Comparison of ENCODE assay signal across 21 cellular contexts in genomic region chrX:78673256-78673655, GRCh38. TPM values are rescaled to one million over a fixed set of nuclear protein-coding genes. Genes with fewer than 3 reads are reported as not detected.
"Had no signal": no experiment of that assay in that cellular context is flagged by ENCODE, and none has a peak within 500 bp of the region (broad histone marks: within the 10 kb centered on the region; RNA-seq: fewer than 3 reads in every experiment).

No MANE protein-coding gene starts in this region.

- DNase-seq: activated CD4-positive, alpha-beta T cell treated with anti-CD3 and anti-CD28 coated beads, Interleukin-2, amount 10 ng/mL, durations not matched to agents 24 days and 14 days; activated CD4-positive, CD25-positive, alpha-beta regulatory T cell; activated CD8-positive, alpha-beta memory T cell treated with anti-CD3 and anti-CD28 coated beads for 24 hours; activated naive CD8-positive, alpha-beta T cell treated with anti-CD3 and anti-CD28 coated beads, Interleukin-2, amount 10 ng/mL, durations not matched to agents 7 days and 5 days; anterior cingulate cortex; brain microvascular endothelial cell; dermis blood vessel endothelial cell; endodermal cell; left ventricle myocardium inferior; mucosa of descending colon; naive thymus-derived CD8-positive, alpha-beta T cell; retina; stimulated activated CD4-positive, alpha-beta T cell treated with anti-CD3 and anti-CD28 coated beads, Interleukin-15, amount 100 ng/mL, for 24 hours; stimulated activated CD4-positive, alpha-beta T cell treated with anti-CD3 and anti-CD28 coated beads, Interleukin-4, amount 100 ng/mL, for 1 hour; stimulated activated naive CD4-positive, alpha-beta T cell; T-helper 2 cell; tibial artery had no signal

- H3K9me3 Mint-ChIP-seq: activated naive CD8-positive, alpha-beta T cell treated with anti-CD3 and anti-CD28 coated beads, Interleukin-2, amount 10 ng/mL, durations not matched to agents 7 days and 5 days had no signal

- H3K27me3 Mint-ChIP-seq: activated CD4-positive, alpha-beta T cell treated with anti-CD3 and anti-CD28 coated beads, Interleukin-2, amount 10 ng/mL, durations not matched to agents 24 days and 14 days; activated naive CD8-positive, alpha-beta T cell treated with anti-CD3 and anti-CD28 coated beads, Interleukin-2, amount 10 ng/mL, durations not matched to agents 7 days and 5 days; naive thymus-derived CD8-positive, alpha-beta T cell had no signal

- ATAC-seq: mucosa of descending colon; naive thymus-derived CD8-positive, alpha-beta T cell had no signal

- H3K4me1 Mint-ChIP-seq: activated CD4-positive, alpha-beta T cell treated with anti-CD3 and anti-CD28 coated beads, Interleukin-2, amount 10 ng/mL, durations not matched to agents 24 days and 14 days; activated naive CD8-positive, alpha-beta T cell treated with anti-CD3 and anti-CD28 coated beads, Interleukin-2, amount 10 ng/mL, durations not matched to agents 7 days and 5 days; endodermal cell; naive thymus-derived CD8-positive, alpha-beta T cell had no signal

- H3K36me3 Mint-ChIP-seq: activated naive CD8-positive, alpha-beta T cell treated with anti-CD3 and anti-CD28 coated beads, Interleukin-2, amount 10 ng/mL, durations not matched to agents 7 days and 5 days had no signal

- H3K4me3 ChIP-seq: left ventricle myocardium inferior, mucosa of descending colon, tibial artery, vagina had no signal

- H3K27ac Mint-ChIP-seq: activated CD4-positive, alpha-beta T cell treated with anti-CD3 and anti-CD28 coated beads, Interleukin-2, amount 10 ng/mL, durations not matched to agents 24 days and 14 days; activated naive CD8-positive, alpha-beta T cell treated with anti-CD3 and anti-CD28 coated beads, Interleukin-2, amount 10 ng/mL, durations not matched to agents 7 days and 5 days; activated T-helper 1 cell treated with anti-CD3 and anti-CD28 coated beads, Interleukin-12 subunit alpha, Interleukin-12 subunit beta, Interleukin-2, Interleukin-4 antibody, amounts not matched to agents 30 ng/mL and 10 ng/mL and 1 ng/mL, durations not matched to agents 14 hours and 24 hours and 36 hours; endodermal cell; naive thymus-derived CD8-positive, alpha-beta T cell had no signal

- H3K4me3 Mint-ChIP-seq: activated CD4-positive, alpha-beta T cell treated with anti-CD3 and anti-CD28 coated beads, Interleukin-2, amount 10 ng/mL, durations not matched to agents 24 days and 14 days; activated naive CD8-positive, alpha-beta T cell treated with anti-CD3 and anti-CD28 coated beads, Interleukin-2, amount 10 ng/mL, durations not matched to agents 7 days and 5 days; activated T-helper 1 cell treated with anti-CD3 and anti-CD28 coated beads, Interleukin-12 subunit alpha, Interleukin-12 subunit beta, Interleukin-2, Interleukin-4 antibody, amounts not matched to agents 30 ng/mL and 10 ng/mL and 1 ng/mL, durations not matched to agents 14 hours and 24 hours and 36 hours; endodermal cell; naive thymus-derived CD8-positive, alpha-beta T cell had no signal

RNA-seq across cellular contexts. Expression of gene RTL3, which starts 14.1 kb away (rescaled TPM):
- total RNA-seq: activated CD4-positive, alpha-beta T cell treated with anti-CD3 and anti-CD28 coated beads, Interleukin-2, amount 10 ng/mL, durations not matched to agents 24 days and 14 days; activated naive CD8-positive, alpha-beta T cell treated with anti-CD3 and anti-CD28 coated beads, Interleukin-2, amount 10 ng/mL, durations not matched to agents 7 days and 5 days; activated T-helper 1 cell treated with anti-CD3 and anti-CD28 coated beads, Interleukin-12 subunit alpha, Interleukin-12 subunit beta, Interleukin-2, Interleukin-4 antibody, amounts not matched to agents 30 ng/mL and 10 ng/mL and 1 ng/mL, durations not matched to agents 14 hours and 24 hours and 36 hours; cerebellum; dermis blood vessel endothelial cell; endodermal cell; naive thymus-derived CD8-positive, alpha-beta T cell; vagina had no signal
- polyA plus RNA-seq: keratinocyte; naive thymus-derived CD8-positive, alpha-beta T cell had no signal
